In the genomic region with DNA sequence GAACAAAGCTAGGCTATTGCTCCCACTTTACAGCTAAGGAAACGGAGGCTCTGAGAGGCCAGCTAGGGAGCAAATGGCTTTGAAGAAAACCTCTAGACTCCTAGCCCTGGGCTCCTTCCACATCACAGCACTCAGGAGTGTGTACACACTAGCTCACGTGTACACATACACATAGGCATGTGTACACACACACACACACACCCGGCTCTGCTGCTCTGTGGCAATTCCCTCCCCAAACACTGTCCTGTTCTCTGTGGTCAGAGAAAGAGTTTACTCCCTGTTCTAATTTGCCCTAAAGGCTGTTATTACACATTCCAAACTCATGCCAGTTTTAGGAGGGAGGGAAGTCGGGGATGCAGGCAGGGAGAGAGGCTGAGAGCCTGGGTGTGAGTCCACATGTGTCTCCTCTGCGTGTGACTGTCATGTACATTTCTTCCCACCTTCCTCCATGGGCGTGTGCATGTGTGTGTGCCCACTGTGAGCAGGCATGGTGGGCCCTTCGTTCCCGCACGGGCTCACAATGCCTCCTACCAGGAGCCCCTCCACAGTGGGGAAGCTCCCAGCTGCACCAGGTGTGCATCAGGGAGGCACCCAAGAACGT, we compare ENCODE assay signal across 15 cellular contexts. TPM values are rescaled to one million over a fixed set of nuclear protein-coding genes. Genes with fewer than 3 reads are reported as not detected.
DNase-seq lines count a peak whose midpoint lies in the region; ATAC-seq and TF ChIP-seq lines count a peak whose summit lies in the region.
"Had no signal": no experiment of that assay in that cellular context is flagged by ENCODE, and none has a peak within 500 bp of the region (broad histone marks: within the 10 kb centered on the region; RNA-seq: fewer than 3 reads in every experiment).

No MANE protein-coding gene starts in this region.

- ATAC-seq in GM23338 = no peak
- ATAC-seq in Panc1 = peak; percentile 58
- ATAC-seq in HG03520 (IDR thresholded peaks at IDR 0.05; ENCODE audit: unreplicated experiment) = no peak

- peaks cover 10% of the 10 kb centered on the region; the same call in 2 of the 3 replicates for H3K4me1 Mint-ChIP-seq in GM23338
- H3K4me1 Mint-ChIP-seq: immature natural killer cell had no signal

- DNase-seq in GM23338 (ENCODE audit: low spot score) (no peak), Panc1 (ENCODE audit: low read depth, low spot score) (no peak), epithelial cell of prostate (ENCODE audit: low read depth, low spot score) (peak; percentile 76), renal cortical epithelial cell (ENCODE audit: low read depth) (peak; percentile 68), Karpas-422 (no peak)
- no peak for DNase-seq in activated T-cell treated with anti-CD3 and anti-CD28 coated beads, Interleukin-2, amount 50 U/mL, for 1 hour
- DNase-seq: activated T-cell treated with anti-CD3 and anti-CD28 coated beads, Interleukin-2, amount 50 U/mL, for 48 hours; brain microvascular endothelial cell; DMS79 treated with DMSO at 0.1 percent for 48 hours; immature natural killer cell; NCI-H510A; substantia nigra had no signal

- no peaks in the 10 kb centered on the region for H3K36me3 ChIP-seq in GM23338 (ENCODE audit: insufficient read depth)
- no peaks in the 10 kb centered on the region for H3K36me3 ChIP-seq in Panc1 (ENCODE audit: control insufficient read depth, insufficient read depth, low read length)
- no peaks in the 10 kb centered on the region for H3K36me3 ChIP-seq in Karpas-422 (ENCODE audit: insufficient read depth, low read length)
- H3K36me3 ChIP-seq: brain microvascular endothelial cell, right atrium auricular region, SJSA1 had no signal

- H3K27me3 ChIP-seq in GM23338 (ENCODE audit: insufficient read depth) (no peaks in the 10 kb centered on the region), Panc1 (ENCODE audit: control insufficient read depth, insufficient read depth, low read length) (no peaks in the 10 kb centered on the region), Karpas-422 (ENCODE audit: low read length) (no peaks in the 10 kb centered on the region)
- H3K27me3 ChIP-seq: brain microvascular endothelial cell, right atrium auricular region, SJSA1 had no signal

- H3F3A ChIP-seq in GM23338 (replicated peaks; ENCODE audit: low read depth) = no peaks in the 10 kb centered on the region

- H3K9me3 ChIP-seq in Panc1 (ENCODE audit: control insufficient read depth, insufficient read depth, low read depth, low read length) = no peaks in the 10 kb centered on the region
- no peaks in the 10 kb centered on the region for H3K9me3 ChIP-seq in Karpas-422 (ENCODE audit: low read length)
- H3K9me3 ChIP-seq: right atrium auricular region had no signal

- H3K27ac ChIP-seq in GM23338 (ENCODE audit: low read depth) = 0 out of 2 replicates have a peak overlapping the region, but pooled peaks have one; percentile 26
- no peak overlapping the region for H3K27ac ChIP-seq in Panc1 (ENCODE audit: low read length)
- H3K27ac ChIP-seq in epithelial cell of prostate = peak overlapping the region; percentile 12
- no peak overlapping the region for H3K27ac ChIP-seq in Karpas-422 (ENCODE audit: low read length)
- H3K27ac ChIP-seq: brain microvascular endothelial cell, right atrium auricular region, SJSA1 had no signal

- H3K27me3 Mint-ChIP-seq in GM23338 (ENCODE audit: insufficient read depth, low read depth, poor library complexity) = peaks cover 6% of the 10 kb centered on the region

- H3K9me2 ChIP-seq in GM23338 (ENCODE audit: insufficient read depth) (no peaks in the 10 kb centered on the region), Karpas-422 (replicated peaks; ENCODE audit: insufficient read depth, low read length) (no peaks in the 10 kb centered on the region)

- H3K36me3 Mint-ChIP-seq in GM23338 (ENCODE audit: low read depth) = no peaks in the 10 kb centered on the region
- H3K36me3 Mint-ChIP-seq: immature natural killer cell had no signal

- CTCF ChIA-PET in Panc1 (lab: Charles Lee) = interaction anchor here (0.5 kb wide), 1 partner anchor 95 kb away, joined by 3 read pairs; no protein-coding TSS in a partner anchor

- TF ChIP-seq CTCF in GM23338 (conservative IDR thresholded peaks at IDR 0.05; ENCODE audit: low read depth in 2 of 2) = no peak
- TF ChIP-seq CTCF in Panc1 (IDR thresholded peaks at IDR 0.05) = no peak

- H3K27ac Mint-ChIP-seq in GM23338 = no peak overlapping the region
- H3K27ac Mint-ChIP-seq: immature natural killer cell had no signal

- H3K4me2 ChIP-seq in GM23338 (no peak overlapping the region), Karpas-422 (ENCODE audit: low read depth, low read length, poor library complexity, severe bottlenecking) (no peak overlapping the region)

- in situ Hi-C loops in Panc1 (cut with HindIII; ENCODE audit: low pct_unique_long_range_greater_than_20kb, low sequenced_read_pairs) = no loop called here

- H2AFZ ChIP-seq in GM23338 (no peak overlapping the region), Karpas-422 (ENCODE audit: low read length) (no peak overlapping the region)

- no TSS peak for BruUV-seq in Panc1 (replicated peaks; lab: Mats Ljungman, UMichigan)

- no peaks in the 10 kb centered on the region for H3K9me3 Mint-ChIP-seq in GM23338
- H3K9me3 Mint-ChIP-seq: immature natural killer cell had no signal

- H3K4me1 ChIP-seq in GM23338 (ENCODE audit: insufficient read depth) (no peaks in the 10 kb centered on the region), Panc1 (ENCODE audit: control insufficient read depth, insufficient read depth, low read length) (peaks cover 12% of the 10 kb centered on the region), Karpas-422 (ENCODE audit: low read length) (peaks cover 7% of the 10 kb centered on the region)

- H3K4me3 Mint-ChIP-seq in GM23338 = no peak overlapping the region
- H3K4me3 Mint-ChIP-seq: immature natural killer cell had no signal

- H3K4me3 ChIP-seq in GM23338 = no peak overlapping the region
- H3K4me3 ChIP-seq in Panc1 (ENCODE audit: low read depth in 2 of 2, low read length in 2 of 2) = no peak overlapping the region
- H3K4me3 ChIP-seq in Karpas-422 (ENCODE audit: low read length) = no peak overlapping the region
- H3K4me3 ChIP-seq: right atrium auricular region, SJSA1 had no signal

- no peaks in the 10 kb centered on the region for H3K79me2 ChIP-seq in GM23338 (replicated peaks; ENCODE audit: insufficient read depth)
- no peaks in the 10 kb centered on the region for H3K79me2 ChIP-seq in Karpas-422 (ENCODE audit: low read length)

- intact Hi-C loops in Panc1 (cut with micrococcal nuclease; ENCODE audit: unreplicated experiment) = no loop called here

- no peaks in the 10 kb centered on the region for H4K20me1 ChIP-seq in GM23338 (replicated peaks; ENCODE audit: insufficient read depth)
- H4K20me1 ChIP-seq in Karpas-422 (ENCODE audit: insufficient read depth, low read depth, low read length) = no peaks in the 10 kb centered on the region

- POLR2A ChIA-PET in Panc1 (lab: Charles Lee) = no interaction called here

- no peak overlapping the region for H3K9ac ChIP-seq in Karpas-422 (ENCODE audit: low read length)

TF ChIP-seq in GM23338, 12 proteins besides CTCF, POLR2A, EP300 and RAD21:
- TF ChIP-seq ZNF114 (CRISPR knock-in tag; IDR thresholded peaks at IDR 0.05) (no peak), EZH2phosphoT487 (IDR thresholded peaks at IDR 0.05; ENCODE audit: unreplicated experiment) (no peak)
TF ChIP-seq in GM23338: peak in this region for 0.

RNA-seq across cellular contexts. Expression of gene TRPV4, which starts 14.2 kb away (rescaled TPM):
- total RNA-seq in GM23338 (2014; rRNA removed; shearing (Covaris generic)) = 1.0 and 1.1 TPM in 2 replicates
- 0.50 and 0.66 TPM in 2 replicates for polyA plus RNA-seq in GM23338 (2016; fragmentation: Nextera tagmentation; extraction: Ambion mirVana)
- 0.44 TPM for total RNA-seq in Panc1 (2021; ENCODE audit: unreplicated experiment)
- 0.58 TPM for polyA plus RNA-seq in Panc1 (2012; ENCODE audit: insufficient read length)
- total RNA-seq in renal cortical epithelial cell = 0.69 and 5.3 TPM in 2 replicates
- total RNA-seq in Karpas-422 (2014; rRNA removed; shearing (Covaris generic); ENCODE audit: low replicate concordance) = not detected in 2 replicates
- polyA plus RNA-seq: immature natural killer cell had no signal

Comparison
In these comparisons a context has a peak if more than half of its experiments do, and no peak if none do; other contexts are left out.
1. DNase-seq: peak in epithelial cell of prostate (single experiment) and renal cortical epithelial cell (single experiment); none in GM23338 (single experiment), Panc1 (single experiment), activated T-cell treated with anti-CD3 and anti-CD28 coated beads, Interleukin-2, amount 50 U/mL, for 1 hour (single experiment) and Karpas-422 (single experiment).
2. H3K27ac ChIP-seq: peak in GM23338 (single experiment) and epithelial cell of prostate (single experiment); none in Panc1 (single experiment) and Karpas-422 (single experiment).